ENCODE assay signal across 8 cellular contexts in genomic region chr18:21739604-21740473, GRCh38. TPM values are rescaled to one million over a fixed set of nuclear protein-coding genes. Genes with fewer than 3 reads are reported as not detected.
A peak's percentile ranks its signal among the peaks of the same experiment; 100 is the strongest.
DNase-seq lines count a peak whose midpoint lies in the region; ATAC-seq lines count a peak whose summit lies in the region.

No MANE protein-coding gene starts in this region.

- no peak for DNase-seq in NT2/D1 (ENCODE audit: low read depth, low spot score)
- peak; percentile 43 to 65 for DNase-seq in dermis microvascular lymphatic vessel endothelial cell (ENCODE audit: low read depth in 2 of 2)
- DNase-seq in naive thymus-derived CD8-positive, alpha-beta T cell = no peak
- DNase-seq in NCI-H345 (lab: John Stamatoyannopoulos, UW) = no peak
- DNase-seq in NCI-H128 (lab: John Stamatoyannopoulos, UW; ENCODE audit: unreplicated experiment) = no peak
- no peak for DNase-seq in 8988T

- H3K4me1 Mint-ChIP-seq in naive thymus-derived CD8-positive, alpha-beta T cell = peaks cover 16 to 41% (median 34%) of the 10 kb centered on the region in 4 donors

- H3K27me3 Mint-ChIP-seq in naive thymus-derived CD8-positive, alpha-beta T cell = peaks cover 0 to 8% (median 0%) of the 10 kb centered on the region in 5 donors

- H3K27ac Mint-ChIP-seq in naive thymus-derived CD8-positive, alpha-beta T cell = peak overlapping the region; percentile 67 to 98 (median 96)

- H3K27me3 ChIP-seq in NT2/D1 (ENCODE audit: insufficient read depth, insufficient read length) = no peaks in the 10 kb centered on the region

- peaks cover 0 to 5% (median 0%) of the 10 kb centered on the region in 3 donors for H3K36me3 Mint-ChIP-seq in naive thymus-derived CD8-positive, alpha-beta T cell

- H3K9me3 Mint-ChIP-seq in naive thymus-derived CD8-positive, alpha-beta T cell = peaks cover 0 to 12% (median 5%) of the 10 kb centered on the region in 9 donors

- H3K4me3 ChIP-seq in NT2/D1 (ENCODE audit: insufficient read length, low read depth) = no peak overlapping the region

- POLR2A ChIA-PET in naive thymus-derived CD8-positive, alpha-beta T cell (lab: Charles Lee) = interaction anchor here (0.6 to 3.7 kb wide), 7 partner anchors 11 to 139 kb away, joined by 3 to 33 read pairs (median 4); partner anchors contain the start of genes ABHD3, ESCO1 and SNRPD1

- peaks cover 7% of the 10 kb centered on the region for H3K4me1 ChIP-seq in NT2/D1 (ENCODE audit: insufficient read depth, insufficient read length)

- H3K4me3 Mint-ChIP-seq in naive thymus-derived CD8-positive, alpha-beta T cell = peak overlapping the region; percentile 92 to 97 (median 94)

- H3K9ac ChIP-seq in NT2/D1 (ENCODE audit: insufficient read length, low read depth) = peak overlapping the region; percentile 42

- ATAC-seq in GM18858 (IDR thresholded peaks at IDR 0.05; ENCODE audit: unreplicated experiment) (peak; percentile 19), HG02623 (IDR thresholded peaks at IDR 0.05; ENCODE audit: unreplicated experiment) (peak; percentile 14)
- ATAC-seq in naive thymus-derived CD8-positive, alpha-beta T cell = peak; percentile 5 to 7

- H3K9me3 ChIP-seq in NT2/D1 (ENCODE audit: insufficient read depth, low read length) = no peaks in the 10 kb centered on the region

- no peaks in the 10 kb centered on the region for H3K36me3 ChIP-seq in NT2/D1 (ENCODE audit: insufficient read depth, insufficient read length, low read length)

RNA-seq across cellular contexts. Expression of gene MIB1, which starts 0.8 kb away (rescaled TPM):
- 36.5 and 40.1 TPM in 2 replicates for total RNA-seq in dermis microvascular lymphatic vessel endothelial cell
- 10 to 100 TPM; 19.8 to 21.5 TPM for total RNA-seq in naive thymus-derived CD8-positive, alpha-beta T cell
- polyA plus RNA-seq in naive thymus-derived CD8-positive, alpha-beta T cell = 1 to 10 TPM; 3.8 to 7.1 (median 3.9) TPM

RNA-seq across cellular contexts. Expression of gene ABHD3, which starts 35.3 kb away (rescaled TPM):
- 4.1 and 4.3 TPM in 2 replicates for total RNA-seq in dermis microvascular lymphatic vessel endothelial cell
- 10 to 100 TPM; 50.4 to 52.0 TPM for total RNA-seq in naive thymus-derived CD8-positive, alpha-beta T cell
- polyA plus RNA-seq in naive thymus-derived CD8-positive, alpha-beta T cell = 10 to 100 TPM; 16.2 to 20.7 (median 19.7) TPM

Comparison
In these comparisons a context has a peak if more than half of its experiments do, and no peak if none do; other contexts are left out.
1. DNase-seq: peak in dermis microvascular lymphatic vessel endothelial cell (2 of 2); none in NT2/D1 (single experiment), naive thymus-derived CD8-positive, alpha-beta T cell (0 of 10), NCI-H345 (single experiment), NCI-H128 (single experiment) and 8988T (single experiment).
2. Peak in every context shown above with its lines, with median percentiles within 50 percentile points of each other: ATAC-seq.